ENCODE assay signal across 9 cellular contexts in genomic region chr14:68564826-68565760, GRCh38.
DNase-seq lines count a peak whose midpoint lies in the region; FAIRE-seq and TF ChIP-seq lines count a peak whose summit lies in the region.
"Had no signal": no experiment of that assay in that cellular context is flagged by ENCODE, and none has a peak within 500 bp of the region (broad histone marks: within the 10 kb centered on the region; RNA-seq: fewer than 3 reads in every experiment).

No MANE protein-coding gene starts in this region.

- peaks cover 96% of the 10 kb centered on the region for H3K4me1 Mint-ChIP-seq in nephron progenitor cell

- H3K4me2 ChIP-seq in BLaER1 = peak overlapping the region; percentile 91

- H3K9me3 Mint-ChIP-seq in nephron progenitor cell = peaks cover 1% of the 10 kb centered on the region

- H3K4me3 ChIP-seq in BLaER1 = peak overlapping the region; percentile 41; the same call in 1 of the 2 replicates
- no peak overlapping the region for H3K4me3 ChIP-seq in Peyer's patch

- peak overlapping the region; percentile 75 for H3K9ac ChIP-seq in BLaER1

- peaks cover 8% of the 10 kb centered on the region for H3K36me3 Mint-ChIP-seq in nephron progenitor cell (ENCODE audit: low read depth)

- peaks cover 3% of the 10 kb centered on the region for H3K27me3 Mint-ChIP-seq in nephron progenitor cell (ENCODE audit: low read depth, poor library complexity)

- no peaks in the 10 kb centered on the region for H4K20me1 ChIP-seq in BLaER1

- H3K27me3 ChIP-seq in BLaER1 (no peaks in the 10 kb centered on the region), Peyer's patch (no peaks in the 10 kb centered on the region)

- no peak for TF ChIP-seq POLR2A in Peyer's patch (IDR thresholded peaks at IDR 0.05)

- peak; percentile 64 for FAIRE-seq in endometrium (lab: Jason Lieb, UNC)

- H3K9me3 ChIP-seq in BLaER1 (peaks cover 19% of the 10 kb centered on the region), Peyer's patch (no peaks in the 10 kb centered on the region)

- 0 out of 2 replicates have a peak, but pooled peaks cover 4% of the 10 kb centered on the region for H3K36me3 ChIP-seq in BLaER1
- H3K36me3 ChIP-seq in Peyer's patch = no peaks in the 10 kb centered on the region

- peak overlapping the region; percentile 12 for H3K4me3 Mint-ChIP-seq in nephron progenitor cell

- DNase-seq in Peyer's patch (no peak), nephron progenitor cell (no peak), anterior cingulate cortex (lab: John Stamatoyannopoulos, UW) (no peak), superior temporal gyrus (ENCODE audit: extremely low spot score) (no peak), SHP77 (lab: John Stamatoyannopoulos, UW) (no peak), dedifferentiated amniotic fluid mesenchymal stem cell (ENCODE audit: extremely low spot score) (no peak)
- DNase-seq: DMS153 had no signal

- TF ChIP-seq CTCF in Peyer's patch (IDR thresholded peaks at IDR 0.05) (no peak), nephron progenitor cell (IDR thresholded peaks at IDR 0.05) (no peak)

- H3K27ac Mint-ChIP-seq in nephron progenitor cell = peak overlapping the region; percentile 98

- H3K27ac ChIP-seq in BLaER1 (peak overlapping the region; percentile 95), Peyer's patch (peak overlapping the region in 3 of 4 donors; percentile 21 to 69 (median 51))

- H3K4me1 ChIP-seq in BLaER1 = peaks cover 78% of the 10 kb centered on the region
- peaks cover 0 to 20% (median 1%) of the 10 kb centered on the region in 4 donors for H3K4me1 ChIP-seq in Peyer's patch
